Comparison of ENCODE assay signal across 8 cellular contexts in the genomic region with DNA sequence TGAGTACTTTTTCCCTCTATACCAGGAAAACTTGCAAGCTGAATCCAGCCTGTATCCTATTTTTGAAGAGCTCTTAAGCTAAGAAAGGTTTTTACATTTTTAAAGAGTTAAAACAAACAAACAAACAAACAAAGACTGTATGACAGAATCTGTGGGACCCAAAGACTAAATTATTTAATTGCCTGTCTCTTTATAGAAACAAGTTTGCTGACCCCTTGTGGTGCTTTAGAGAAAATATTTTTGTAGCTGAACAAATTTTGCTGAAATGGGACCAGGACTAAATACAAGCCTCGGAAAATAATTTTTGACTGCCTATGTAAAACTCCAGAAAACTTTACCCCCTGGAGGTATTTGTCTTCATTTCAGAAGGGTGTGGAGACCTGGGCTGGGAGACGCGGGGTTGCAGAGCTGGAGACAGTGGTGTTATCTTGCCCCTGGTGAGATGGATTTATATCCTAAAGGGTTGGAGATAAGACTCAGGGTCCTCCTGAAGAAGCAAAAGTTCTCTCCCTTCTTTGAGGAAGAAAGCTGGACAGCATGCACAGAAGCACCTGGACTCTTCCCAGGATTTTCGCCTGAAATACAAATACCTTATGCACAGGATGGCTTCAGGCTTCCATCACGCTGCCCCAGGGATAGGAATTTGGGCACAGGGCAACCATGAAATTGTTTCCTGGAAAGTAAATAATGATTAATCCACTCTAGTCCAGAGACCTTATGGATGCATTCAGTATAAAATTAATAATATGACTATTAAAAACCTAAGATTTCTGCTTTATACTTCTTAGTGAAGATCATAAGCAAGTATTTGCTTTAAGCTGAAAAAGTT. TPM values are rescaled to one million over a fixed set of nuclear protein-coding genes. Genes with fewer than 3 reads are reported as not detected.
DNase-seq lines count a peak whose midpoint lies in the region; ATAC-seq and TF ChIP-seq lines count a peak whose summit lies in the region.

No MANE protein-coding gene starts in this region.

- no peaks in the 10 kb centered on the region for H3K9me3 Mint-ChIP-seq in activated CD4-positive, alpha-beta T cell treated with anti-CD3 and anti-CD28 coated beads, Interleukin-2, amount 10 ng/mL, durations not matched to agents 24 days and 14 days

- no peaks in the 10 kb centered on the region for H3K36me3 Mint-ChIP-seq in activated CD4-positive, alpha-beta T cell treated with anti-CD3 and anti-CD28 coated beads, Interleukin-2, amount 10 ng/mL, durations not matched to agents 24 days and 14 days (ENCODE audit: low read depth)

- no peak overlapping the region for H3K4me3 Mint-ChIP-seq in activated CD4-positive, alpha-beta T cell treated with anti-CD3 and anti-CD28 coated beads, Interleukin-2, amount 10 ng/mL, durations not matched to agents 24 days and 14 days

- TF ChIP-seq POLR2A in adrenal gland (IDR thresholded peaks at IDR 0.05) (no peak), uterus (IDR thresholded peaks at IDR 0.05) (no peak)

- ATAC-seq in HG02763 (IDR thresholded peaks at IDR 0.05; ENCODE audit: unreplicated experiment) (no peak), HG03342 (IDR thresholded peaks at IDR 0.05; ENCODE audit: unreplicated experiment) (no peak)

- no peak overlapping the region for H3K27ac Mint-ChIP-seq in activated CD4-positive, alpha-beta T cell treated with anti-CD3 and anti-CD28 coated beads, Interleukin-2, amount 10 ng/mL, durations not matched to agents 24 days and 14 days

- DNase-seq in activated CD4-positive, alpha-beta T cell treated with anti-CD3 and anti-CD28 coated beads, Interleukin-2, amount 10 ng/mL, durations not matched to agents 24 days and 14 days, result peak; percentile 52
- no peak for DNase-seq in activated CD4-positive, alpha-beta T cell treated with anti-CD3 and anti-CD28 coated beads, Interleukin-2, amount 50 U/mL, for 4 hours
- DNase-seq in NCI-H2081 treated with DMSO at 0.1 percent for 48 hours (lab: John Stamatoyannopoulos, UW) (peak; percentile 7), adrenal gland (no peak), inferior parietal cortex (ENCODE audit: extremely low spot score) (peak; percentile 70), uterus (no peak)

- no peaks in the 10 kb centered on the region for H3K4me1 Mint-ChIP-seq in activated CD4-positive, alpha-beta T cell treated with anti-CD3 and anti-CD28 coated beads, Interleukin-2, amount 10 ng/mL, durations not matched to agents 24 days and 14 days

- peak; percentile 33 to 60 (median 53) for TF ChIP-seq CTCF in adrenal gland (IDR thresholded peaks at IDR 0.05)
- peak; percentile 37 to 45 (median 44) for TF ChIP-seq CTCF in uterus (IDR thresholded peaks at IDR 0.05)

- H3K27ac ChIP-seq in adrenal gland (no peak overlapping the region), uterus (no peak overlapping the region)

- H3K9me3 ChIP-seq in adrenal gland (replicated peaks in 1 of 3), result no peaks in the 10 kb centered on the region
- no peaks in the 10 kb centered on the region for H3K9me3 ChIP-seq in uterus

- H3K27me3 ChIP-seq in adrenal gland (no peaks in the 10 kb centered on the region), uterus (no peaks in the 10 kb centered on the region)

- 26 to 36% (median 30%) methylated on average over 5 of the region's 5 CpGs for WGBS in adrenal gland, 4 donors

- H3K4me3 ChIP-seq in adrenal gland, result no peak overlapping the region
- no peak overlapping the region for H3K4me3 ChIP-seq in uterus

- no peaks in the 10 kb centered on the region for H3K4me1 ChIP-seq in adrenal gland (replicated peaks in 1 of 2)
- no peaks in the 10 kb centered on the region for H3K4me1 ChIP-seq in uterus

- peaks cover 16% of the 10 kb centered on the region for H3K27me3 Mint-ChIP-seq in activated CD4-positive, alpha-beta T cell treated with anti-CD3 and anti-CD28 coated beads, Interleukin-2, amount 10 ng/mL, durations not matched to agents 24 days and 14 days

- no peaks in the 10 kb centered on the region for H3K36me3 ChIP-seq in adrenal gland (replicated peaks in 1 of 2)
- H3K36me3 ChIP-seq in uterus, result no peaks in the 10 kb centered on the region

- intact Hi-C loops in activated CD4-positive, alpha-beta T cell treated with anti-CD3 and anti-CD28 coated beads, Interleukin-2, amount 10 ng/mL, durations not matched to agents 24 days and 14 days (cut with micrococcal nuclease), result loop anchor here (1.0 to 5.0 kb wide), 2 partner anchors 77 to 1443 kb away; no protein-coding TSS in a partner anchor
- intact Hi-C loops in adrenal gland (cut with DNase I), result loop anchor here in 1 of 2 donors (10.0 kb wide), 1 partner anchor 1446 kb away; no protein-coding TSS in a partner anchor
- intact Hi-C loops in uterus (cut with DNase I; ENCODE audit: low total_unique reads), result no loop called here

RNA-seq across cellular contexts. Expression of a gene that starts 54.3 kb away (rescaled TPM):
- 65.6 and 67.1 TPM in 2 replicates for total RNA-seq in activated CD4-positive, alpha-beta T cell treated with anti-CD3 and anti-CD28 coated beads, Interleukin-2, amount 10 ng/mL, durations not matched to agents 24 days and 14 days
- total RNA-seq in adrenal gland, result 10 to 100 TPM; 22.7 to 46.6 (median 30.1) TPM
- polyA plus RNA-seq in adrenal gland, result 10 to 100 TPM; 17.8 to 31.9 (median 19.8) TPM
- total RNA-seq in uterus, result 100 to 1,000 TPM in 1 of 4 donors, 10 to 100 TPM in 3; 34.1 to 111 (median 73.4) TPM

Comparison
In these comparisons a context has a peak if more than half of its experiments do, and no peak if none do; other contexts are left out.
1. DNase-seq: peak in activated CD4-positive, alpha-beta T cell treated with anti-CD3 and anti-CD28 coated beads, Interleukin-2, amount 10 ng/mL, durations not matched to agents 24 days and 14 days (single experiment), NCI-H2081 treated with DMSO at 0.1 percent for 48 hours (single experiment) and inferior parietal cortex (single experiment); none in activated CD4-positive, alpha-beta T cell treated with anti-CD3 and anti-CD28 coated beads, Interleukin-2, amount 50 U/mL, for 4 hours (0 of 2), adrenal gland (0 of 7) and uterus (0 of 2).